Comparison of ENCODE assay signal across 35 cellular contexts in the genomic region with DNA sequence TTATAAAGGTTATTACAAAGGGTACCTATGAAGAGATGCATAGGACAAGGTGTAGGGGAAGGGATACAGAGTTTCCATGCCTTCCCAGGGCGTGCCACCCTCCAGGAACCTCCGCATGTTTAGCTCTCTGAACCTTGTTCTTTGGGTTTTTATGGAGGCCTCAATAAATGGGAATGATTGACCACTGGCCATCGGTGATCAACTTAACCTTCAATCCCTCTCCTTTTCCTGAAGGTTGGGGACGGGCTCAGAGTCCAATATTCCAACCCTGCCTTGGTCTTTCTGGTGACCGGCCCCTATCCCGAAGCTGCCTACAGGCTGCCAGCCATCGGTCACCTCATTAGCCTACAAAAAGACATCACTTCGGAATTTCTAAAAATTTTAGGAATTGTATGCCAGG. TPM values are rescaled to one million over a fixed set of nuclear protein-coding genes. Genes with fewer than 3 reads are reported as not detected.
"Had no signal": no experiment of that assay in that cellular context is flagged by ENCODE, and none has a peak within 500 bp of the region (broad histone marks: within the 10 kb centered on the region; RNA-seq: fewer than 3 reads in every experiment).

No MANE protein-coding gene starts in this region.

- H3K4me3 ChIP-seq: MG63 had no signal

- H3K27me3 Mint-ChIP-seq: activated B cell treated with CpG ODN at 0.5 μM for 24 hours; activated naive CD8-positive, alpha-beta T cell; activated naive CD8-positive, alpha-beta T cell treated with anti-CD3 and anti-CD28 coated beads, Interleukin-2, amount 50 U/mL, for 24 hours; activated T-cell treated with anti-CD3 and anti-CD28 coated beads, Interleukin-2, amount 50 U/mL, for 24 hours had no signal

- H3K4me3 Mint-ChIP-seq: activated B cell treated with CpG ODN at 0.5 μM for 24 hours; activated CD4-positive, alpha-beta memory T cell treated with anti-CD3 and anti-CD28 coated beads, Interleukin-2, amount 10 ng/mL, durations not matched to agents 7 days and 5 days; activated naive CD4-positive, alpha-beta T cell treated with anti-CD3 and anti-CD28 coated beads, Interleukin-2, amount 10 ng/mL, durations not matched to agents 7 days and 5 days; activated naive CD8-positive, alpha-beta T cell; activated naive CD8-positive, alpha-beta T cell treated with anti-CD3 and anti-CD28 coated beads, Interleukin-2, amount 50 U/mL, for 24 hours; activated T-cell treated with anti-CD3 and anti-CD28 coated beads, Interleukin-2, amount 50 U/mL, for 24 hours; brain; IgD-negative memory B cell had no signal

- H3K36me3 Mint-ChIP-seq: activated naive CD4-positive, alpha-beta T cell treated with anti-CD3 and anti-CD28 coated beads, Interleukin-2, amount 10 ng/mL, durations not matched to agents 7 days and 5 days; brain had no signal

- H3K4me1 Mint-ChIP-seq: activated B cell treated with CpG ODN at 0.5 μM for 24 hours; activated CD4-positive, alpha-beta memory T cell treated with anti-CD3 and anti-CD28 coated beads, Interleukin-2, amount 10 ng/mL, durations not matched to agents 7 days and 5 days; activated naive CD4-positive, alpha-beta T cell treated with anti-CD3 and anti-CD28 coated beads, Interleukin-2, amount 10 ng/mL, durations not matched to agents 7 days and 5 days; brain; IgD-negative memory B cell had no signal

- H3K27ac ChIP-seq: RWPE1, VCaP had no signal

- H3K36me3 ChIP-seq: MG63 had no signal

- H3K9me3 ChIP-seq: MG63 had no signal

- ATAC-seq: activated naive CD8-positive, alpha-beta T cell treated with anti-CD3 and anti-CD28 coated beads, Interleukin-2, amount 50 U/mL, for 24 hours; PC-3 had no signal

- DNase-seq: activated B cell treated with CpG ODN at 0.5 μM for 24 hours; activated CD4-positive, alpha-beta memory T cell treated with anti-CD3 and anti-CD28 coated beads, Interleukin-2, amount 10 ng/mL, durations not matched to agents 7 days and 5 days; activated CD4-positive, alpha-beta T cell treated with anti-CD3 and anti-CD28 coated beads for 48 hours; activated CD4-positive, CD25-positive, alpha-beta regulatory T cell treated with anti-CD3 and anti-CD28 coated beads, Interleukin-2, amount 50 U/mL, for 72 hours; activated gamma-delta T cell treated with Interleukin-2 at 50 U/mL for 16 hours; activated naive CD4-positive, alpha-beta T cell treated with anti-CD3 and anti-CD28 coated beads, Interleukin-2, amount 10 ng/mL, durations not matched to agents 7 days and 5 days; activated naive CD8-positive, alpha-beta T cell treated with anti-CD3 and anti-CD28 coated beads, Interleukin-2, amount 50 U/mL, for 24 hours; activated T-cell treated with anti-CD3 and anti-CD28 coated beads, Interleukin-2, amount 50 U/mL, for 24 hours; anterior cingulate cortex; Karpas-422; KBM-7; MG63; NCI-H1048; NCI-H1105 treated with DMSO at 0.1 percent for 48 hours; NCI-H1436; NCI-H1694; NCI-H1930; NCI-H2081 treated with DMSO at 0.1 percent for 48 hours; NCI-H226; NCI-H446 treated with DMSO at 0.1 percent for 48 hours; NCI-H524; NCI-H69; NCI-H82; PC-3; Right ventricle myocardium superior; SW 1271; T-helper 1 cell; T-helper 2 cell; T-helper 9 cell had no signal

- H3K27ac Mint-ChIP-seq: activated B cell treated with CpG ODN at 0.5 μM for 24 hours; activated CD4-positive, alpha-beta memory T cell treated with anti-CD3 and anti-CD28 coated beads, Interleukin-2, amount 10 ng/mL, durations not matched to agents 7 days and 5 days; activated naive CD4-positive, alpha-beta T cell treated with anti-CD3 and anti-CD28 coated beads, Interleukin-2, amount 10 ng/mL, durations not matched to agents 7 days and 5 days; activated naive CD8-positive, alpha-beta T cell; activated naive CD8-positive, alpha-beta T cell treated with anti-CD3 and anti-CD28 coated beads, Interleukin-2, amount 50 U/mL, for 24 hours; activated T-cell treated with anti-CD3 and anti-CD28 coated beads, Interleukin-2, amount 50 U/mL, for 24 hours; brain; IgD-negative memory B cell had no signal

- H3K9me3 Mint-ChIP-seq: activated B cell treated with CpG ODN at 0.5 μM for 24 hours; activated CD4-positive, alpha-beta memory T cell treated with anti-CD3 and anti-CD28 coated beads, Interleukin-2, amount 10 ng/mL, durations not matched to agents 7 days and 5 days; activated naive CD4-positive, alpha-beta T cell treated with anti-CD3 and anti-CD28 coated beads, Interleukin-2, amount 10 ng/mL, durations not matched to agents 7 days and 5 days; activated naive CD8-positive, alpha-beta T cell treated with anti-CD3 and anti-CD28 coated beads, Interleukin-2, amount 50 U/mL, for 24 hours; activated T-cell treated with anti-CD3 and anti-CD28 coated beads, Interleukin-2, amount 50 U/mL, for 24 hours had no signal

RNA-seq across cellular contexts. Expression of a gene that starts 11.7 kb away (rescaled TPM):
- total RNA-seq: activated B cell treated with CpG ODN at 0.5 μM for 24 hours, PC-3 had no signal

RNA-seq across cellular contexts. Expression of a gene that starts 34.0 kb away (rescaled TPM):
- total RNA-seq: activated B cell treated with CpG ODN at 0.5 μM for 24 hours; activated CD4-positive, alpha-beta memory T cell treated with anti-CD3 and anti-CD28 coated beads, Interleukin-2, amount 10 ng/mL, durations not matched to agents 7 days and 5 days; bronchial epithelial cell; PC-3 had no signal
- polyA plus RNA-seq: IgD-negative memory B cell had no signal

RNA-seq across cellular contexts. Expression of a gene that starts 55.0 kb away (rescaled TPM):
- total RNA-seq: PC-3, Right ventricle myocardium superior had no signal
